In genomic region chr7:14871880-14872279, GRCh38 we compare ENCODE assay signal across 26 cellular contexts. TPM values are rescaled to one million over a fixed set of nuclear protein-coding genes. Genes with fewer than 3 reads are reported as not detected.
A peak's percentile ranks its signal among the peaks of the same experiment; 100 is the strongest.
DNase-seq lines count a peak whose midpoint lies in the region; ATAC-seq, FAIRE-seq and TF ChIP-seq lines count a peak whose summit lies in the region.
"Had no signal": no experiment of that assay in that cellular context is flagged by ENCODE, and none has a peak within 500 bp of the region (broad histone marks: within the 10 kb centered on the region; RNA-seq: fewer than 3 reads in every experiment).

No MANE protein-coding gene starts in this region.

- H3K36me3 ChIP-seq in gastroesophageal sphincter, result no peaks in the 10 kb centered on the region
- H3K36me3 ChIP-seq: BLaER1 treated with 17β-estradiol and CSF1 and Interleukin-3, amounts not matched to agents 10 nM and 100 nM had no signal

- H3K27ac ChIP-seq in gastroesophageal sphincter, result peak overlapping the region in 3 of 4 donors; percentile 23 to 63 (median 41)
- H3K27ac ChIP-seq: 22Rv1; A549; BLaER1 treated with 17β-estradiol and CSF1 and Interleukin-3, amounts not matched to agents 10 nM and 100 nM; C4-2B had no signal

- H3K27me3 ChIP-seq in gastroesophageal sphincter, result no peaks in the 10 kb centered on the region
- H3K27me3 ChIP-seq: BLaER1 treated with 17β-estradiol and CSF1 and Interleukin-3, amounts not matched to agents 10 nM and 100 nM had no signal

- FAIRE-seq in frontal cortex (lab: Jason Lieb, UNC), result no peak
- FAIRE-seq: A549, D721Med, GM12878, GM12892, GM18507 had no signal

- DNase-seq in HCEC 1CT (peak; percentile 36), nucleus accumbens (lab: John Stamatoyannopoulos, UW) (no peak), DMS153 (lab: John Stamatoyannopoulos, UW) (no peak), frontal cortex (ENCODE audit: low spot score in 2 of 2) (no peak)
- DNase-seq: AML-193; Caco-2; Calu3; CD4-positive, alpha-beta T cell; CD8-positive, alpha-beta T cell; DMS53; DMS79; DND-41; EL; GDM1 had no signal

- peak; percentile 65 for ATAC-seq in SK-N-SH treated with all-trans-retinoic acid at 6 μM for 48 hours
- no peak for ATAC-seq in gastroesophageal sphincter
- ATAC-seq: A549; CD8-positive, alpha-beta T cell; GM12878 had no signal

- H3K4me3 ChIP-seq in gastroesophageal sphincter, result no peak overlapping the region
- H3K4me3 ChIP-seq: A549; BLaER1 treated with 17β-estradiol and CSF1 and Interleukin-3, amounts not matched to agents 10 nM and 100 nM; GM12878 had no signal

- peaks cover 0 to 14% (median 0%) of the 10 kb centered on the region in 3 donors for H3K4me1 ChIP-seq in gastroesophageal sphincter
- H3K4me1 ChIP-seq: A549; BLaER1 treated with 17β-estradiol and CSF1 and Interleukin-3, amounts not matched to agents 10 nM and 100 nM; Caco-2 had no signal

- no peak for TF ChIP-seq POLR2A in gastroesophageal sphincter (IDR thresholded peaks at IDR 0.05)

- no peak for TF ChIP-seq EP300 in gastroesophageal sphincter (IDR thresholded peaks at IDR 0.05)

- TF ChIP-seq CTCF in gastroesophageal sphincter (IDR thresholded peaks at IDR 0.05), result no peak

- 51 to 75% methylated on average over 6 of the region's 6 CpGs for WGBS in gastroesophageal sphincter (ENCODE audit: low coverage in 1 of 2), 2 donors

- H3K9me3 ChIP-seq in gastroesophageal sphincter, result no peaks in the 10 kb centered on the region
- H3K9me3 ChIP-seq: A549; BLaER1 treated with 17β-estradiol and CSF1 and Interleukin-3, amounts not matched to agents 10 nM and 100 nM; Caco-2 had no signal

TF ChIP-seq in SK-N-SH treated with all-trans-retinoic acid at 6 μM for 48 hours, 23 proteins besides CTCF, POLR2A, EP300 and RAD21:
- TF ChIP-seq ZFP30 (CRISPR knock-in tag; IDR thresholded peaks at IDR 0.05) (no peak), ZC3H10 (CRISPR knock-in tag; IDR thresholded peaks at IDR 0.05) (0 out of 2 replicates have a peak, but pooled peaks have one; percentile 24)

RNA-seq across cellular contexts. Expression of gene DGKB, which starts 30.7 kb away (rescaled TPM):
- total RNA-seq in gastroesophageal sphincter, result 10 to 100 TPM; 17.3 to 54.9 (median 26.1) TPM
- total RNA-seq in frontal cortex, result 9.0 TPM
- total RNA-seq: B cell; Calu3; CD4-positive, alpha-beta T cell; CD8-positive, alpha-beta T cell; G401 had no signal
